Comparison of ENCODE assay signal across 8 cellular contexts in genomic region chr9:137578518-137579258, GRCh38. TPM values are rescaled to one million over a fixed set of nuclear protein-coding genes. Genes with fewer than 3 reads are reported as not detected.
DNase-seq lines count a peak whose midpoint lies in the region; ATAC-seq, FAIRE-seq and TF ChIP-seq lines count a peak whose summit lies in the region.

TSS of gene DPH7 (minus strand) at chr9:137578925. CDS start at chr9:137578777, 148 bp downstream.

- H3K9me3 Mint-ChIP-seq in immature natural killer cell = no peaks in the 10 kb centered on the region

- DNase-seq in AG04450 (ENCODE audit: low read depth, low spot score) = peak; percentile 63
- DNase-seq in NCI-H2196 (lab: John Stamatoyannopoulos, UW; ENCODE audit: unreplicated experiment) = peak; percentile 96
- DNase-seq in bronchial epithelial cell (ENCODE audit: low read depth) = peak; percentile 71
- DNase-seq in immature natural killer cell = peak; percentile 94
- DNase-seq in spleen = peak; percentile 100

- H3K36me3 Mint-ChIP-seq in immature natural killer cell = peaks cover 0 to 18% (median 0%) of the 10 kb centered on the region in 3 donors

- peak within 1 kb of the TSS; percentile 37 to 83 (median 52) for H3K27ac Mint-ChIP-seq in immature natural killer cell

- H3K4me1 Mint-ChIP-seq in immature natural killer cell = peaks cover 30 to 31% of the 10 kb centered on the region in 2 donors

- intact Hi-C loops in spleen (cut with DNase I; ENCODE audit: low total_unique reads) = no loop called here

- H3K36me3 ChIP-seq in bronchial epithelial cell (ENCODE audit: control insufficient read depth, insufficient read depth, low read length) (peaks cover 31% of the 10 kb centered on the region), spleen (peaks cover 0 to 60% (median 40%) of the 10 kb centered on the region in 6 donors)

- H3K27ac ChIP-seq in AG04450 (ENCODE audit: low read depth, low read length) = peak within 1 kb of the TSS; percentile 75
- H3K27ac ChIP-seq in spleen = peak within 1 kb of the TSS; percentile 66 to 93 (median 84)

- peak; percentile 90 for ATAC-seq in GM18868 (IDR thresholded peaks at IDR 0.05; ENCODE audit: unreplicated experiment)
- peak; percentile 84 for ATAC-seq in HG03108 (IDR thresholded peaks at IDR 0.05; ENCODE audit: unreplicated experiment)

- CTCF ChIA-PET in AG04450 (lab: Charles Lee) = interaction anchor here (0.7 to 2.5 kb wide), 8 partner anchors 10 to 112 kb away, joined by 3 to 37 read pairs (median 3); partner anchors contain the start of gene PNPLA7

- H3K9me3 ChIP-seq in AG04450 (ENCODE audit: control insufficient read depth, insufficient read depth, low read length) (no peaks in the 10 kb centered on the region; the same call in 1 of the 2 replicates), spleen (no peaks in the 10 kb centered on the region)

- peak in 2 of 3 donors; percentile 34 to 43 for TF ChIP-seq POLR2A in spleen (IDR thresholded peaks at IDR 0.05)

- peak; percentile 82 for TF ChIP-seq CTCF in AG04450 (IDR thresholded peaks at IDR 0.05; ENCODE audit: low read depth, low read length)
- TF ChIP-seq CTCF in WI38 (IDR thresholded peaks at IDR 0.05; ENCODE audit: low read depth, low read length) = peak; percentile 81
- TF ChIP-seq CTCF in bronchial epithelial cell (IDR thresholded peaks at IDR 0.05; ENCODE audit: insufficient read depth, low read length, severe bottlenecking) = peak; percentile 96
- peak; percentile 64 to 99 (median 97) for TF ChIP-seq CTCF in spleen (IDR thresholded peaks at IDR 0.05 in 8 of 11, conservative IDR thresholded peaks at IDR 0.05 in 3 of 11)

- H3K4me3 ChIP-seq in AG04450 (ENCODE audit: low read depth, low read length) (peak within 1 kb of the TSS; percentile 91), WI38 (ENCODE audit: low read depth, low read length) (peak within 1 kb of the TSS; percentile 71), bronchial epithelial cell (ENCODE audit: low read depth, low read length) (peak within 1 kb of the TSS; percentile 89), spleen (peak within 1 kb of the TSS; percentile 63 to 100 (median 96))

- H3K27me3 ChIP-seq in AG04450 (ENCODE audit: control insufficient read depth, insufficient read depth, low read length) = no peaks in the 10 kb centered on the region
- H3K27me3 ChIP-seq in bronchial epithelial cell (ENCODE audit: control insufficient read depth, insufficient read depth, low read length) = no peaks in the 10 kb centered on the region
- H3K27me3 ChIP-seq in spleen (replicated peaks in 1 of 7) = no peaks in the 10 kb centered on the region

- POLR2A ChIA-PET in AG04450 (lab: Yijun Ruan, JAX) = interaction anchor here (0.6 to 1.1 kb wide), 3 partner anchors 12 to 155 kb away, joined by 4 to 15 read pairs (median 4); partner anchors contain the start of genes EXD3 and NOXA1

- H3K4me1 ChIP-seq in spleen = peaks cover 23 to 53% (median 40%) of the 10 kb centered on the region in 6 donors

- peak within 1 kb of the TSS; percentile 77 to 83 (median 81) for H3K4me3 Mint-ChIP-seq in immature natural killer cell

- H3K27me3 Mint-ChIP-seq in immature natural killer cell (ENCODE audit: low read depth in 3 of 3) = no peaks in the 10 kb centered on the region

- 3 to 11% (median 4%) methylated on average over 17 to 82 of the region's 82 CpGs for WGBS in spleen, 5 donors

- FAIRE-seq in bronchial epithelial cell (lab: Jason Lieb, UNC) = no peak

RNA-seq across cellular contexts. Expression of gene DPH7, which starts in this region (rescaled TPM):
- polyA plus RNA-seq in AG04450 (2011; rRNA removed) (19.5 and 21.9 TPM in 2 replicates), immature natural killer cell (10 to 100 TPM; 21.4 to 32.4 (median 30.1) TPM), spleen (10 to 100 TPM; 41.3 to 80.5 (median 67.4) TPM)
- 14.7 and 19.8 TPM in 2 replicates for polyA minus RNA-seq in AG04450 (2011; rRNA and poly(A)+ RNA removed)
- total RNA-seq in bronchial epithelial cell (23.6 and 33.7 TPM in 2 replicates), spleen (10 to 100 TPM; 31.7 to 47.3 (median 39.8) TPM)

Comparison
In these comparisons a context has a peak if more than half of its experiments do, and no peak if none do; other contexts are left out.
1. Peak in every context shown above with its lines: DNase-seq, ATAC-seq, H3K4me3 ChIP-seq and H3K27ac ChIP-seq.